8 cellular contexts compared by ENCODE assay signal in the genomic region with DNA sequence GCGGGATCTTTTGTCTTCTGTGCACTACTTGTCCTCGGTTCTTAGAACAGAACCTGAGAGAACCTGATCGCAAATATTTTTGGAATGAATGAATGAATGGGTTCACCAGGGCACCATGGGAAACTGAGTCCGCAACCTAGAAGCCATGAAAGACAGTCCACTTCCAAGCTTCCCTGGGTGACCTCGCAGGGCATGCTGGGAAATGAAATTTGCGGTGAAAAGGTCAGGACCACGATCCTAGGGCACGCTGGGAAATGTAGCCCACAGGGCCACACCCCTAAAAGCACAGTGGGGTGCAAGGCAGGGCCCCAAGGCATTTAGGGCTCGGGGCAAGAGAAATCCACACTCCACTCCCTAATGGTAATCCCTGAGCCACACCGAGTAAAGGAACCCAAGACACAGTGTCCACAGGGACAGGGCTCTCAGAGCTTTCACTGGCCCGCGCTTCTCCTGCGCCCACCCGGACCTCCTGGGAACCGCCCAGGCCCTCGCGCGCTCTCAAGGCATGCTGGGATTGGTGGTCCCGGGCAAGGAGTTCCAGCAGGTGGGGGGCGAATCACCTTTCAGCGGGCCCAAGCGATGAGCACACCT. TPM values are rescaled to one million over a fixed set of nuclear protein-coding genes. Genes with fewer than 3 reads are reported as not detected.
DNase-seq lines count a peak whose midpoint lies in the region; FAIRE-seq and TF ChIP-seq lines count a peak whose summit lies in the region.

No MANE protein-coding gene starts in this region.

- H3K4me1 ChIP-seq in endothelial cell of umbilical vein (ENCODE audit: control insufficient read depth, extremely low read depth, insufficient read depth, low read length) (peaks cover 20% of the 10 kb centered on the region), transverse colon (peaks cover 18 to 38% (median 33%) of the 10 kb centered on the region in 4 donors)

- H4K20me1 ChIP-seq in SU-DHL-6 (ENCODE audit: low read depth, low read length) = no peaks in the 10 kb centered on the region
- H4K20me1 ChIP-seq in endothelial cell of umbilical vein (replicated peaks; ENCODE audit: control insufficient read depth, extremely low read depth, insufficient read depth, low read length) = no peaks in the 10 kb centered on the region

- no peaks in the 10 kb centered on the region for H3K9me1 ChIP-seq in endothelial cell of umbilical vein (replicated peaks; ENCODE audit: control insufficient read depth, extremely low read depth, insufficient read depth, low read length)

- H3K9ac ChIP-seq in SU-DHL-6 (ENCODE audit: low read length) = peak overlapping the region; percentile 64
- H3K9ac ChIP-seq in endothelial cell of umbilical vein (replicated peaks; ENCODE audit: extremely low read depth, insufficient read depth, low read length) = peak overlapping the region; percentile 19

- peak; percentile 67 for FAIRE-seq in endothelial cell of umbilical vein (lab: Jason Lieb, UNC)

- no peaks in the 10 kb centered on the region for H3K9me2 ChIP-seq in SU-DHL-6 (replicated peaks; ENCODE audit: insufficient read depth, low read length)

- POLR2A ChIA-PET in endothelial cell of umbilical vein (lab: Charles Lee) = no interaction called here

- DNase-seq in DMS53 (lab: John Stamatoyannopoulos, UW) (peak; percentile 45), DMS53 treated with DMSO at 0.1 percent for 48 hours (lab: John Stamatoyannopoulos, UW; ENCODE audit: unreplicated experiment) (no peak), endothelial cell of umbilical vein (ENCODE audit: low read depth, low spot score) (no peak), mucosa of gallbladder (ENCODE audit: low spot score) (peak; percentile 45), transverse colon (peak; percentile 35), NCI-H524 (lab: John Stamatoyannopoulos, UW) (no peak), NCI-H1092 treated with DMSO at 0.1 percent for 48 hours (lab: John Stamatoyannopoulos, UW) (no peak)

- H3K79me2 ChIP-seq in SU-DHL-6 (ENCODE audit: insufficient read depth, low read length) = peaks cover 33% of the 10 kb centered on the region
- peaks cover 36% of the 10 kb centered on the region for H3K79me2 ChIP-seq in endothelial cell of umbilical vein (ENCODE audit: control insufficient read depth, insufficient read depth, low read length)

- H3K9me3 ChIP-seq in SU-DHL-6 (ENCODE audit: insufficient read depth, low read length) (no peaks in the 10 kb centered on the region), endothelial cell of umbilical vein (replicated peaks; ENCODE audit: control insufficient read depth, insufficient read depth, low read length) (no peaks in the 10 kb centered on the region), transverse colon (no peaks in the 10 kb centered on the region)

- dilution Hi-C loops in endothelial cell of umbilical vein (cut with MboI; ENCODE audit: extremely low pct_ligation_motif_present, low sequenced_read_pairs) = no loop called here

- CTCF ChIA-PET in endothelial cell of umbilical vein (lab: Charles Lee) = interaction anchor here (1.0 to 4.8 kb wide), 6 partner anchors 15 to 385 kb away, joined by 3 to 38 read pairs (median 5); partner anchors contain the start of gene DNAAF3

- H3K4me2 ChIP-seq in SU-DHL-6 (ENCODE audit: low read depth, low read length, poor library complexity, severe bottlenecking) = peak overlapping the region; percentile 93
- peak overlapping the region; percentile 38 for H3K4me2 ChIP-seq in endothelial cell of umbilical vein (ENCODE audit: insufficient read depth, low read length)

- peaks cover 14% of the 10 kb centered on the region for H3F3A ChIP-seq in SU-DHL-6 (ENCODE audit: insufficient read depth)

- peak overlapping the region; percentile 72 for H3K4me3 ChIP-seq in SU-DHL-6 (ENCODE audit: insufficient read depth, low read length, poor library complexity, severe bottlenecking)
- H3K4me3 ChIP-seq in endothelial cell of umbilical vein (replicated peaks in 1 of 3; ENCODE audit: insufficient read depth in 1 of 3, low read depth in 1 of 3, low read length in 3 of 3) = peak overlapping the region in 2 of 3 experiments; percentile 38 to 92
- H3K4me3 ChIP-seq in transverse colon = peak overlapping the region in 3 of 4 donors; percentile 69 to 95 (median 90)

- H2AFZ ChIP-seq in SU-DHL-6 (ENCODE audit: low read depth, low read length, severe bottlenecking) = peak overlapping the region; percentile 79
- peak overlapping the region; percentile 35 for H2AFZ ChIP-seq in endothelial cell of umbilical vein (ENCODE audit: low read depth, low read length)

- H3K36me3 ChIP-seq in SU-DHL-6 (ENCODE audit: low read length) (no peaks in the 10 kb centered on the region), endothelial cell of umbilical vein (ENCODE audit: control insufficient read depth in 2 of 2, extremely low read depth in 1 of 2, insufficient read depth in 2 of 2, low read length in 2 of 2) (no peaks in the 10 kb centered on the region), transverse colon (no peaks in the 10 kb centered on the region)

- TF ChIP-seq EP300 in transverse colon (IDR thresholded peaks at IDR 0.05; ENCODE audit: low read depth) = no peak

- H3K27me3 ChIP-seq in SU-DHL-6 (ENCODE audit: low read length) (no peaks in the 10 kb centered on the region), endothelial cell of umbilical vein (ENCODE audit: control insufficient read depth in 2 of 2, insufficient read depth in 2 of 2, low read length in 2 of 2) (no peaks in the 10 kb centered on the region), transverse colon (peaks cover 10% of the 10 kb centered on the region)

- H3K27ac ChIP-seq in SU-DHL-6 (ENCODE audit: low read depth, low read length) = peak overlapping the region; percentile 42
- no peak overlapping the region for H3K27ac ChIP-seq in endothelial cell of umbilical vein (ENCODE audit: insufficient read depth, low read depth, low read length)
- peak overlapping the region; percentile 92 to 96 (median 95) for H3K27ac ChIP-seq in transverse colon

- in situ Hi-C loops in transverse colon (cut with MboI; ENCODE audit: low pct_ligation_motif_present in 1 of 4, low pct_unique_long_range_greater_than_20kb in 1 of 4, low sequenced_read_pairs in 3 of 4) = no loop called here

- no peak for TF ChIP-seq CTCF in SU-DHL-6 (IDR thresholded peaks at IDR 0.05; ENCODE audit: insufficient read depth, low read length, poor library complexity, severe bottlenecking)
- no peak for TF ChIP-seq CTCF in endothelial cell of umbilical vein (IDR thresholded peaks at IDR 0.05; ENCODE audit: extremely low read depth in 1 of 2, insufficient read depth in 1 of 2, low read depth in 1 of 2, low read length in 2 of 2)
- TF ChIP-seq CTCF in transverse colon (IDR thresholded peaks at IDR 0.05) = no peak

- no peak for TF ChIP-seq POLR2A in endothelial cell of umbilical vein (IDR thresholded peaks at IDR 0.05; ENCODE audit: low read depth, low read length)
- no peak for TF ChIP-seq POLR2A in transverse colon (IDR thresholded peaks at IDR 0.05)

- no TSS peak for BruUV-seq in endothelial cell of umbilical vein (replicated peaks; lab: Mats Ljungman, UMichigan)

- intact Hi-C loops in endothelial cell of umbilical vein (cut with micrococcal nuclease) (loop anchor here (5.0 kb wide), 1 partner anchor 656 kb away; the partner anchor contains the start of gene LENG9), transverse colon (cut with DNase I; ENCODE audit: low total_unique reads) (loop anchor here (10.0 kb wide), 1 partner anchor 486 kb away; the partner anchor contains the start of genes ZNF524 and ZNF865)

- 53% methylated on average over 22 of the region's 22 CpGs; no CpG with 5 or more reads in 1 of the 2 donors for WGBS in transverse colon (ENCODE audit: low coverage in 1 of 2), 2 donors

RNA-seq across cellular contexts. Expression of gene PPP1R12C, which starts 1.1 kb away (rescaled TPM):
- total RNA-seq in endothelial cell of umbilical vein (137 and 149 TPM in 2 replicates), mucosa of gallbladder (189 TPM), transverse colon (100 to 1,000 TPM; 101 to 350 (median 154) TPM)
- polyA plus RNA-seq in endothelial cell of umbilical vein = 69.5 and 86.4 TPM in 2 replicates
- polyA plus RNA-seq in endothelial cell of umbilical vein (2011; cell fraction: cytosol; rRNA removed) = 25.7 and 48.4 TPM in 2 replicates
- 435 and 453 TPM in 2 replicates for polyA plus RNA-seq in endothelial cell of umbilical vein (2011; cell fraction: nucleus; rRNA removed)
- polyA plus RNA-seq in endothelial cell of umbilical vein (2012) = 78.4 and 97.9 TPM in 2 replicates
- polyA minus RNA-seq in endothelial cell of umbilical vein = 30.1 and 37.1 TPM in 2 replicates
- 17.8 TPM for polyA minus RNA-seq in endothelial cell of umbilical vein (2011; cell fraction: cytosol; rRNA and poly(A)+ RNA removed)
- 60.6 and 103 TPM in 2 replicates for polyA minus RNA-seq in endothelial cell of umbilical vein (2011; cell fraction: nucleus; rRNA and poly(A)+ RNA removed)

RNA-seq across cellular contexts. Expression of gene TNNT1, which starts 30.5 kb away (rescaled TPM):
- 0.51 and 0.92 TPM in 2 replicates for total RNA-seq in endothelial cell of umbilical vein
- 0.18 and 0.22 TPM in 2 replicates for polyA plus RNA-seq in endothelial cell of umbilical vein
- polyA plus RNA-seq in endothelial cell of umbilical vein (2011; cell fraction: cytosol; rRNA removed) = 0.35 and 0.39 TPM in 2 replicates
- 0.18 TPM in 1 of 2 replicates, not detected in the other for polyA plus RNA-seq in endothelial cell of umbilical vein (2011; cell fraction: nucleus; rRNA removed)
- 0.82 and 0.91 TPM in 2 replicates for polyA plus RNA-seq in endothelial cell of umbilical vein (2012)
- 5.8 and 5.9 TPM in 2 replicates for polyA minus RNA-seq in endothelial cell of umbilical vein
- polyA minus RNA-seq in endothelial cell of umbilical vein (2011; cell fraction: cytosol; rRNA and poly(A)+ RNA removed) = 8.9 TPM
- not detected in 2 replicates for polyA minus RNA-seq in endothelial cell of umbilical vein (2011; cell fraction: nucleus; rRNA and poly(A)+ RNA removed)
- 0.72 TPM for total RNA-seq in mucosa of gallbladder
- 1 to 10 TPM in 2 of 4 donors, not detected in 2; 1.6 to 4.1 TPM for total RNA-seq in transverse colon

RNA-seq across cellular contexts. Expression of gene TNNI3, which starts 39.0 kb away (rescaled TPM):
- total RNA-seq in endothelial cell of umbilical vein (not detected in 2 replicates), mucosa of gallbladder (not detected), transverse colon (not detected)
- polyA plus RNA-seq in endothelial cell of umbilical vein = not detected in 2 replicates
- not detected in 2 replicates for polyA plus RNA-seq in endothelial cell of umbilical vein (2011; cell fraction: cytosol; rRNA removed)
- polyA plus RNA-seq in endothelial cell of umbilical vein (2011; cell fraction: nucleus; rRNA removed) = not detected in 2 replicates
- polyA plus RNA-seq in endothelial cell of umbilical vein (2012) = not detected in 2 replicates
- polyA minus RNA-seq in endothelial cell of umbilical vein = 0.57 TPM in 1 of 2 replicates, not detected in the other
- polyA minus RNA-seq in endothelial cell of umbilical vein (2011; cell fraction: cytosol; rRNA and poly(A)+ RNA removed) = 1.6 TPM
- not detected in 2 replicates for polyA minus RNA-seq in endothelial cell of umbilical vein (2011; cell fraction: nucleus; rRNA and poly(A)+ RNA removed)

RNA-seq across cellular contexts. Expression of gene EPS8L1, which starts 42.8 kb away (rescaled TPM):
- total RNA-seq in endothelial cell of umbilical vein (18.1 and 28.9 TPM in 2 replicates), mucosa of gallbladder (127 TPM), transverse colon (100 to 1,000 TPM in 1 of 4 donors, 10 to 100 TPM in 3; 28.7 to 115 (median 49.1) TPM)
- 13.8 and 15.9 TPM in 2 replicates for polyA plus RNA-seq in endothelial cell of umbilical vein
- polyA plus RNA-seq in endothelial cell of umbilical vein (2011; cell fraction: cytosol; rRNA removed) = 28.5 and 33.7 TPM in 2 replicates
- 14.0 and 17.1 TPM in 2 replicates for polyA plus RNA-seq in endothelial cell of umbilical vein (2011; cell fraction: nucleus; rRNA removed)
- polyA plus RNA-seq in endothelial cell of umbilical vein (2012) = 20.8 and 24.7 TPM in 2 replicates
- polyA minus RNA-seq in endothelial cell of umbilical vein = 3.9 and 5.5 TPM in 2 replicates
- polyA minus RNA-seq in endothelial cell of umbilical vein (2011; cell fraction: cytosol; rRNA and poly(A)+ RNA removed) = 4.0 TPM
- 0.72 and 1.7 TPM in 2 replicates for polyA minus RNA-seq in endothelial cell of umbilical vein (2011; cell fraction: nucleus; rRNA and poly(A)+ RNA removed)

RNA-seq across cellular contexts. Expression of gene DNAAF3, which starts 47.9 kb away (rescaled TPM):
- total RNA-seq in endothelial cell of umbilical vein (0.62 TPM in 1 of 2 replicates, not detected in the other), mucosa of gallbladder (7.3 TPM), transverse colon (under 1 TPM in 2 of 4 donors, not detected in 2; 0.40 to 0.41 TPM)
- polyA plus RNA-seq in endothelial cell of umbilical vein = 0.56 and 0.75 TPM in 2 replicates
- 0.14 and 0.23 TPM in 2 replicates for polyA plus RNA-seq in endothelial cell of umbilical vein (2011; cell fraction: cytosol; rRNA removed)
- polyA plus RNA-seq in endothelial cell of umbilical vein (2011; cell fraction: nucleus; rRNA removed) = 1.4 and 1.7 TPM in 2 replicates
- polyA plus RNA-seq in endothelial cell of umbilical vein (2012) = 0.78 and 0.91 TPM in 2 replicates
- 0.49 and 0.66 TPM in 2 replicates for polyA minus RNA-seq in endothelial cell of umbilical vein
- polyA minus RNA-seq in endothelial cell of umbilical vein (2011; cell fraction: cytosol; rRNA and poly(A)+ RNA removed) = 9.1 TPM
- polyA minus RNA-seq in endothelial cell of umbilical vein (2011; cell fraction: nucleus; rRNA and poly(A)+ RNA removed) = 0.34 TPM in 1 of 2 replicates, not detected in the other

Comparison
In these comparisons a context has a peak if more than half of its experiments do, and no peak if none do; other contexts are left out.
1. DNase-seq: peak in DMS53 (single experiment), mucosa of gallbladder (single experiment) and transverse colon (single experiment); none in DMS53 treated with DMSO at 0.1 percent for 48 hours (single experiment), endothelial cell of umbilical vein (single experiment), NCI-H524 (0 of 2) and NCI-H1092 treated with DMSO at 0.1 percent for 48 hours (single experiment).
2. Peak in every context shown above with its lines, with median percentiles within 50 percentile points of each other: H3K4me3 ChIP-seq.